In the genomic region with DNA sequence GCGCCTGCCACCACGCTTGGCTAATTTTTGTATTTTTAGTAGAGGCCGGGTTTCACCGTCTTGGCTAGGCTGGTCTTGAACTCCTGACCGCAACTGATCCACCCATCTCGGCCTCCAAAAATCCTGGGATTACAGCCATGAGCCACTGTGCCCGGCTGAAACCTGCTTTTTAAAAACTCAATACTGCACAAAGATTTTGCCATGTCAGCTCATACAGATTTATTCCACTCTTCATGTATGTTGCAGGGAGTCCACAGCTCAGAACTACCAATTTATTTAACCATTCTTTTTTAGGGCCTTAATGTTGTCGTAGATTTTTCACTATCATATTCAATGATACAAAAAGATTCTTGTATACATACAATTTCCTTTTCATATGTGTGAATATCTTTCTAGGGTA, we compare ENCODE assay signal across 31 cellular contexts.
"Had no signal": no experiment of that assay in that cellular context is flagged by ENCODE, and none has a peak within 500 bp of the region (broad histone marks: within the 10 kb centered on the region; RNA-seq: fewer than 3 reads in every experiment).

No MANE protein-coding gene starts in this region.

- H3K27me3 Mint-ChIP-seq: dendritic cell treated with granulocyte-macrophage colony-stimulating factor and Interleukin-4, amounts not matched to agents 40 ng/mL and 50 ng/mL, for 4 days; naive B cell; natural killer cell treated with Interleukin-12 subunit alpha and Interleukin-12 subunit beta and Interleukin-15 and Interleukin-18, amount 100 ng/mL, for 72 hours; stimulated activated memory B cell treated with anti-CD40 and anti-IgM and Interleukin-4, amounts not matched to agents 10 μg/mL and 1 μg/mL and 100 μg/mL, for 72 hours; type B pancreatic cell had no signal

- H3K9me3 Mint-ChIP-seq: dendritic cell treated with granulocyte-macrophage colony-stimulating factor and Interleukin-4, amounts not matched to agents 40 ng/mL and 50 ng/mL, for 4 days; mesothelial cell of epicardium; naive B cell; natural killer cell treated with Interleukin-12 subunit alpha and Interleukin-12 subunit beta and Interleukin-15 and Interleukin-18, amount 100 ng/mL, for 72 hours; neural crest cell; stimulated activated memory B cell treated with anti-CD40 and anti-IgM and Interleukin-4, amounts not matched to agents 10 μg/mL and 1 μg/mL and 100 μg/mL, for 72 hours; type B pancreatic cell had no signal

- H3K27me3 ChIP-seq: colonic mucosa, esophagus muscularis mucosa, foreskin keratinocyte, gastroesophageal sphincter, heart left ventricle, hepatocyte, neutrophil, spleen, testis, tibial artery had no signal

- H3K27ac ChIP-seq: colonic mucosa, esophagus muscularis mucosa, foreskin keratinocyte, gastroesophageal sphincter, heart left ventricle, hepatocyte, neutrophil, parathyroid adenoma, prostate gland, skin epidermis, spleen, testis, tibial artery had no signal

- H3K4me2 ChIP-seq: hepatocyte had no signal

- H2AFZ ChIP-seq: hepatocyte, parathyroid adenoma had no signal

- H3K4me3 ChIP-seq: colonic mucosa, esophagus muscularis mucosa, gastroesophageal sphincter, heart left ventricle, hepatocyte, mucosa of descending colon, prostate gland, skin epidermis, spleen, testis, tibial artery had no signal

- FAIRE-seq: endothelial cell of umbilical vein, kidney, urothelium cell line had no signal

- H3K9ac ChIP-seq: parathyroid adenoma had no signal

- H3K4me1 Mint-ChIP-seq: mesothelial cell of epicardium, neural crest cell had no signal

- H3K4me1 ChIP-seq: colonic mucosa, esophagus muscularis mucosa, foreskin keratinocyte, gastroesophageal sphincter, heart left ventricle, parathyroid adenoma, prostate gland, spleen, testis, tibial artery had no signal

- H3K79me2 ChIP-seq: hepatocyte had no signal

- ATAC-seq: foreskin keratinocyte; gastroesophageal sphincter; heart left ventricle; left lobe of liver; mucosa of descending colon; natural killer cell treated with Interleukin-12 subunit alpha and Interleukin-12 subunit beta and Interleukin-15 and Interleukin-18, amount 100 ng/mL, for 72 hours; right cardiac atrium; stimulated activated memory B cell treated with anti-CD40 and anti-IgM and Interleukin-4, amounts not matched to agents 10 μg/mL and 1 μg/mL and 100 μg/mL, for 72 hours; stimulated activated naive CD8-positive, alpha-beta T cell treated with anti-CD3 and anti-CD28 coated beads, Interleukin-15, Interleukin-2, amounts not matched to agents 100 U/mL and 50 U/mL, for 24 hours had no signal

- DNase-seq: colonic mucosa; effector CD8-positive, alpha-beta T cell; foreskin keratinocyte; kidney; mesenchymal stem cell; mucosa of descending colon; naive B cell; right cardiac atrium; spleen; stimulated activated CD4-positive, alpha-beta T cell treated with anti-CD3 and anti-CD28 coated beads, Interleukin-4, amount 100 ng/mL, for 4 hours; stimulated activated naive CD8-positive, alpha-beta T cell treated with anti-CD3 and anti-CD28 coated beads, Interleukin-15, Interleukin-2, amounts not matched to agents 100 U/mL and 50 U/mL, for 24 hours; substantia nigra; testis; tibial artery had no signal

- H3K27ac Mint-ChIP-seq: dendritic cell treated with granulocyte-macrophage colony-stimulating factor and Interleukin-4, amounts not matched to agents 40 ng/mL and 50 ng/mL, for 4 days; mesothelial cell of epicardium; natural killer cell treated with Interleukin-12 subunit alpha and Interleukin-12 subunit beta and Interleukin-15 and Interleukin-18, amount 100 ng/mL, for 72 hours; stimulated activated memory B cell treated with anti-CD40 and anti-IgM and Interleukin-4, amounts not matched to agents 10 μg/mL and 1 μg/mL and 100 μg/mL, for 72 hours; type B pancreatic cell had no signal

- H3K4me3 Mint-ChIP-seq: dendritic cell treated with granulocyte-macrophage colony-stimulating factor and Interleukin-4, amounts not matched to agents 40 ng/mL and 50 ng/mL, for 4 days; mesothelial cell of epicardium; naive B cell; natural killer cell treated with Interleukin-12 subunit alpha and Interleukin-12 subunit beta and Interleukin-15 and Interleukin-18, amount 100 ng/mL, for 72 hours; neural crest cell; stimulated activated memory B cell treated with anti-CD40 and anti-IgM and Interleukin-4, amounts not matched to agents 10 μg/mL and 1 μg/mL and 100 μg/mL, for 72 hours; type B pancreatic cell had no signal

- H3K9me3 ChIP-seq: colonic mucosa, esophagus muscularis mucosa, gastroesophageal sphincter, heart left ventricle, mucosa of descending colon, neutrophil, prostate gland, spleen, testis, tibial artery had no signal
